Comparison of ENCODE assay signal across 8 cellular contexts in genomic region chr6:79266051-79266450, GRCh38.
"Had no signal": no experiment of that assay in that cellular context is flagged by ENCODE, and none has a peak within 500 bp of the region (broad histone marks: within the 10 kb centered on the region; RNA-seq: fewer than 3 reads in every experiment).

No MANE protein-coding gene starts in this region.

- H3K36me3 ChIP-seq: HAP-1 had no signal

- DNase-seq: GM23248, GOT3, H7, HFFc6 had no signal

- H3K4me3 ChIP-seq: GM23248, HAP-1 had no signal

- H3K27ac ChIP-seq: GM23248, HL-60 had no signal

- H3K9ac ChIP-seq: GM23248 had no signal

- H3K4me1 ChIP-seq: HAP-1 had no signal

- H3K9me3 ChIP-seq: HAP-1 had no signal

- ATAC-seq: HCT116, HepG2 had no signal

- H2AFZ ChIP-seq: GM23248 had no signal
